Comparison of ENCODE assay signal across 1 cellular context in genomic region chr1:56566040-56566774, GRCh38.
TF ChIP-seq lines count a peak whose summit lies in the region.

No MANE protein-coding gene starts in this region.

TF ChIP-seq in GM23338, 12 proteins besides CTCF, POLR2A, EP300 and RAD21 (continued from another document):
- TF ChIP-seq ZNF462 (CRISPR knock-in tag; IDR thresholded peaks at IDR 0.05) (no peak), STAT1 (IDR thresholded peaks at IDR 0.05; ENCODE audit: unreplicated experiment) (no peak), ZNF114 (CRISPR knock-in tag; IDR thresholded peaks at IDR 0.05) (no peak), ZNF331 (CRISPR knock-in tag; IDR thresholded peaks at IDR 0.05; ENCODE audit: low read depth) (no peak), POLR2AphosphoS5 (IDR thresholded peaks at IDR 0.05; ENCODE audit: low read depth) (no peak), ETS1 (IDR thresholded peaks at IDR 0.05) (no peak), NANOG (IDR thresholded peaks at IDR 0.05; ENCODE audit: borderline replicate concordance) (no peak), EZH2 (IDR thresholded peaks at IDR 0.05; ENCODE audit: low read depth, unreplicated experiment) (no peak), JUNB (IDR thresholded peaks at IDR 0.05; ENCODE audit: unreplicated experiment) (no peak), EZH2phosphoT487 (IDR thresholded peaks at IDR 0.05; ENCODE audit: unreplicated experiment) (no peak)
